Comparison of ENCODE assay signal across 18 cellular contexts in genomic region chr15:71629147-71629760, GRCh38.
DNase-seq lines count a peak whose midpoint lies in the region; ATAC-seq and TF ChIP-seq lines count a peak whose summit lies in the region.
"Had no signal": no experiment of that assay in that cellular context is flagged by ENCODE, and none has a peak within 500 bp of the region (broad histone marks: within the 10 kb centered on the region; RNA-seq: fewer than 3 reads in every experiment).

No MANE protein-coding gene starts in this region.

- no peak for TF ChIP-seq POLR2A in breast epithelium (IDR thresholded peaks at IDR 0.05)

- H3K36me3 ChIP-seq in breast epithelium = no peaks in the 10 kb centered on the region

- TF ChIP-seq CTCF in breast epithelium (IDR thresholded peaks at IDR 0.05) (no peak), MCF 10A (IDR thresholded peaks at IDR 0.05; ENCODE audit: unreplicated experiment) (no peak), WTC11 (IDR thresholded peaks at IDR 0.05) (no peak)

- H3K4me1 Mint-ChIP-seq in MCF 10A (ENCODE audit: insufficient read depth, unreplicated experiment) (no peaks in the 10 kb centered on the region), WTC11 (peaks cover 35% of the 10 kb centered on the region)
- no peaks in the 10 kb centered on the region for H3K4me1 Mint-ChIP-seq in activated CD4-positive, alpha-beta memory T cell treated with anti-CD3 and anti-CD28 coated beads for 36 hours (ENCODE audit: low read depth)
- H3K4me1 Mint-ChIP-seq: CD4-positive, alpha-beta memory T cell had no signal

- ATAC-seq in WTC11 = peak; percentile 91
- peak; percentile 31 for ATAC-seq in sciatic nerve
- ATAC-seq: GM12878, HCT116 had no signal

- DNase-seq in breast epithelium (ENCODE audit: low spot score in 2 of 2) (no peak), MCF 10A (ENCODE audit: unreplicated experiment) (no peak), WTC11 (ENCODE audit: low spot score) (no peak), iPS-NIHi7 (ENCODE audit: extremely low spot score) (peak; percentile 28), sciatic nerve (ENCODE audit: low spot score) (no peak), NCI-H2081 (lab: John Stamatoyannopoulos, UW) (no peak)
- DNase-seq in activated naive CD4-positive, alpha-beta T cell (lab: John Stamatoyannopoulos, UW) = no peak
- no peak for DNase-seq in activated CD4-positive, alpha-beta memory T cell treated with anti-CD3 and anti-CD28 coated beads for 36 hours
- DNase-seq: CD4-positive, alpha-beta memory T cell; DMS153; Kasumi-1; NCI-H1092 treated with DMSO at 0.1 percent for 48 hours; NCI-H146; NCI-H510A; NCI-H774; Right ventricle myocardium superior had no signal

- H3K9me3 Mint-ChIP-seq in MCF 10A (ENCODE audit: unreplicated experiment) (no peaks in the 10 kb centered on the region), WTC11 (peaks cover 5% of the 10 kb centered on the region)
- no peaks in the 10 kb centered on the region for H3K9me3 Mint-ChIP-seq in activated CD4-positive, alpha-beta memory T cell treated with anti-CD3 and anti-CD28 coated beads for 36 hours

- H3K4me3 ChIP-seq in breast epithelium = no peak overlapping the region
- H3K4me3 ChIP-seq: GM12878 had no signal

- no peaks in the 10 kb centered on the region for H3K27me3 Mint-ChIP-seq in MCF 10A (ENCODE audit: insufficient read depth, unreplicated experiment)
- no peaks in the 10 kb centered on the region for H3K27me3 Mint-ChIP-seq in WTC11 (ENCODE audit: low read depth)
- peaks cover 13% of the 10 kb centered on the region for H3K27me3 Mint-ChIP-seq in activated CD4-positive, alpha-beta memory T cell treated with anti-CD3 and anti-CD28 coated beads for 36 hours

- no peak overlapping the region for H3K4me3 Mint-ChIP-seq in MCF 10A (ENCODE audit: unreplicated experiment)
- H3K4me3 Mint-ChIP-seq in WTC11 = no peak overlapping the region
- no peak overlapping the region for H3K4me3 Mint-ChIP-seq in activated CD4-positive, alpha-beta memory T cell treated with anti-CD3 and anti-CD28 coated beads for 36 hours
- H3K4me3 Mint-ChIP-seq: CD4-positive, alpha-beta memory T cell had no signal

- H3K27ac ChIP-seq in breast epithelium = peak overlapping the region; percentile 38 to 52

- intact Hi-C loops in breast epithelium (cut with DNase I; ENCODE audit: low total_unique reads) (no loop called here), MCF 10A (cut with micrococcal nuclease) (no loop called here), sciatic nerve (cut with DNase I) (loop anchor here (5.0 kb wide), 1 partner anchor 1983 kb away; no protein-coding TSS in a partner anchor)
- intact Hi-C loops in activated CD4-positive, alpha-beta memory T cell treated with anti-CD3 and anti-CD28 coated beads for 36 hours (cut with micrococcal nuclease) = no loop called here

- no peaks in the 10 kb centered on the region for H3K27me3 ChIP-seq in breast epithelium

- H3K27ac Mint-ChIP-seq in MCF 10A (ENCODE audit: low read depth, unreplicated experiment) = no peak overlapping the region
- H3K27ac Mint-ChIP-seq in WTC11 = no peak overlapping the region
- no peak overlapping the region for H3K27ac Mint-ChIP-seq in activated CD4-positive, alpha-beta memory T cell treated with anti-CD3 and anti-CD28 coated beads for 36 hours
- H3K27ac Mint-ChIP-seq: CD4-positive, alpha-beta memory T cell had no signal

- no peaks in the 10 kb centered on the region for H3K4me1 ChIP-seq in breast epithelium

- POLR2A ChIA-PET in MCF 10A (lab: Yijun Ruan, JAX) (interaction anchor here (1.1 kb wide), 1 partner anchor 13 kb away, joined by 3 read pairs; no protein-coding TSS in a partner anchor), WTC11 (lab: Charles Lee) (interaction anchor here (0.6 kb wide), 1 partner anchor 114 kb away, joined by 4 read pairs; no protein-coding TSS in a partner anchor)
- POLR2A ChIA-PET in activated CD4-positive, alpha-beta memory T cell treated with anti-CD3 and anti-CD28 coated beads for 36 hours (lab: Charles Lee) = no interaction called here

- no TSS peak for BruUV-seq in MCF 10A (replicated peaks; lab: Mats Ljungman, UMichigan)

- H3K36me3 Mint-ChIP-seq in MCF 10A (ENCODE audit: insufficient read depth, unreplicated experiment) (no peaks in the 10 kb centered on the region), WTC11 (no peaks in the 10 kb centered on the region)
- H3K36me3 Mint-ChIP-seq in activated CD4-positive, alpha-beta memory T cell treated with anti-CD3 and anti-CD28 coated beads for 36 hours = no peaks in the 10 kb centered on the region
- H3K36me3 Mint-ChIP-seq: CD4-positive, alpha-beta memory T cell had no signal

- CTCF ChIA-PET in MCF 10A (lab: Yijun Ruan, JAX) (interaction anchor here (0.7 kb wide), 1 partner anchor 569 kb away, joined by 3 read pairs; no protein-coding TSS in a partner anchor), WTC11 (lab: Charles Lee) (interaction anchor here (0.9 to 1.5 kb wide), 2 partner anchors 9 to 115 kb away, joined by 3 to 4 read pairs; no protein-coding TSS in a partner anchor)
- CTCF ChIA-PET in activated CD4-positive, alpha-beta memory T cell treated with anti-CD3 and anti-CD28 coated beads for 36 hours (lab: Charles Lee) = no interaction called here

- H3K9me3 ChIP-seq in breast epithelium = no peaks in the 10 kb centered on the region

TF ChIP-seq in WTC11, 78 proteins besides CTCF, POLR2A, EP300 and RAD21:
- TF ChIP-seq NR3C1 (CRISPR knock-in tag; conservative IDR thresholded peaks at IDR 0.05; ENCODE audit: low read depth) (no peak), ZNF121 (CRISPR knock-in tag; IDR thresholded peaks at IDR 0.05) (peak; percentile 59; the same call in 1 of the 2 replicates)
